ENCODE assay signal across 18 cellular contexts in the genomic region with DNA sequence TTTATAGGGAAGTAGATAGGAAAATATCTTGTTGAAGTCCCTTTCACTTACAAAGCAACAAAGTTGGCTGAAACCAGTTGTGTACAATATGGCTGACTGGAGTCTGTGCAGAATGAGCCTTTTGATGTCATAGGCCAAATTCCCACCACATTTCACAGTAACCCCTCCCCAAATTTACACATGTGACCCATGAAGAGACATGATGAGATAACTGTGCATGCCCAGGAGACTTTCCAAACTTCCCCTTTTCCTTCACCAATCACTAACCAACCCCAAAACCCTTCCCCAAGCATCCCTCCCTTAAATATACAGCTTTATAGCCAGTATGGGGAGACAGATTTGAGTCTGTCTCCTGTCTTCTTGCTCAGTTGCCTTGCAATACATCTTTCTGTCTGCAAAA.
"Had no signal": no experiment of that assay in that cellular context is flagged by ENCODE, and none has a peak within 500 bp of the region (broad histone marks: within the 10 kb centered on the region; RNA-seq: fewer than 3 reads in every experiment).

No MANE protein-coding gene starts in this region.

- ATAC-seq: activated CD8-positive, alpha-beta T cell treated with anti-CD3 and anti-CD28 coated beads for 36 hours; activated naive CD8-positive, alpha-beta T cell treated with anti-CD3 and anti-CD28 coated beads, Interleukin-2, amount 50 U/mL, for 24 hours; activated T-cell treated with anti-CD3 and anti-CD28 coated beads, Interleukin-2, amount 50 U/mL, for 4 hours; lower lobe of right lung; stimulated activated naive CD8-positive, alpha-beta T cell treated with anti-CD3 and anti-CD28 coated beads, Interleukin-15, Interleukin-2, amounts not matched to agents 100 U/mL and 50 U/mL, for 24 hours had no signal

- H3K36me3 ChIP-seq: lower lobe of right lung, tibial artery had no signal

- H3K27me3 ChIP-seq: dorsolateral prefrontal cortex had no signal

- H3K27me3 Mint-ChIP-seq: activated CD8-positive, alpha-beta T cell treated with anti-CD3 and anti-CD28 coated beads for 36 hours; activated naive CD8-positive, alpha-beta T cell treated with anti-CD3 and anti-CD28 coated beads, Interleukin-2, amount 50 U/mL, for 24 hours had no signal

- H3K27ac Mint-ChIP-seq: activated B cell treated with CpG ODN at 0.5 μM for 24 hours; activated CD8-positive, alpha-beta T cell treated with anti-CD3 and anti-CD28 coated beads for 36 hours; activated naive CD4-positive, alpha-beta T cell treated with anti-CD3 and anti-CD28 coated beads, Interleukin-2, amount 10 ng/mL, durations not matched to agents 7 days and 5 days; activated naive CD8-positive, alpha-beta T cell treated with anti-CD3 and anti-CD28 coated beads, Interleukin-2, amount 50 U/mL, for 24 hours; nephron progenitor cell had no signal

- H3K36me3 Mint-ChIP-seq: activated naive CD4-positive, alpha-beta T cell treated with anti-CD3 and anti-CD28 coated beads, Interleukin-2, amount 10 ng/mL, durations not matched to agents 7 days and 5 days; brain had no signal

- H3K4me3 Mint-ChIP-seq: activated B cell treated with CpG ODN at 0.5 μM for 24 hours; activated CD8-positive, alpha-beta T cell treated with anti-CD3 and anti-CD28 coated beads for 36 hours; activated naive CD4-positive, alpha-beta T cell treated with anti-CD3 and anti-CD28 coated beads, Interleukin-2, amount 10 ng/mL, durations not matched to agents 7 days and 5 days; activated naive CD8-positive, alpha-beta T cell treated with anti-CD3 and anti-CD28 coated beads, Interleukin-2, amount 50 U/mL, for 24 hours; activated T-cell treated with anti-CD3 and anti-CD28 coated beads, Interleukin-2, amount 50 U/mL, for 4 hours; brain; nephron progenitor cell had no signal

- DNase-seq: activated B cell treated with CpG ODN at 0.5 μM for 24 hours; activated CD4-positive, alpha-beta T cell treated with anti-CD3 and anti-CD28 coated beads for 48 hours; activated CD8-positive, alpha-beta T cell treated with anti-CD3 and anti-CD28 coated beads for 36 hours; activated naive CD4-positive, alpha-beta T cell treated with anti-CD3 and anti-CD28 coated beads, Interleukin-2, amount 10 ng/mL, durations not matched to agents 7 days and 5 days; activated naive CD8-positive, alpha-beta T cell treated with anti-CD3 and anti-CD28 coated beads, Interleukin-2, amount 50 U/mL, for 24 hours; activated T-cell treated with anti-CD3 and anti-CD28 coated beads, Interleukin-2, amount 50 U/mL, for 4 hours; central memory CD4-positive, alpha-beta T cell; dorsolateral prefrontal cortex; foreskin fibroblast; left cardiac atrium; lower lobe of right lung; nephron progenitor cell; retina; stimulated activated CD4-positive, alpha-beta T cell treated with anti-CD3 and anti-CD28 coated beads, Interleukin-1b, Interleukin-23, amount 100 ng/mL, for 48 hours; stimulated activated naive CD8-positive, alpha-beta T cell treated with anti-CD3 and anti-CD28 coated beads, Interleukin-15, Interleukin-2, amounts not matched to agents 100 U/mL and 50 U/mL, for 24 hours; tibial artery had no signal

- H3K9me3 ChIP-seq: lower lobe of right lung, tibial artery had no signal

- H3K4me1 Mint-ChIP-seq: activated B cell treated with CpG ODN at 0.5 μM for 24 hours; activated naive CD4-positive, alpha-beta T cell treated with anti-CD3 and anti-CD28 coated beads, Interleukin-2, amount 10 ng/mL, durations not matched to agents 7 days and 5 days; brain; nephron progenitor cell had no signal

- H3K9me3 Mint-ChIP-seq: activated B cell treated with CpG ODN at 0.5 μM for 24 hours; activated CD8-positive, alpha-beta T cell treated with anti-CD3 and anti-CD28 coated beads for 36 hours; activated naive CD4-positive, alpha-beta T cell treated with anti-CD3 and anti-CD28 coated beads, Interleukin-2, amount 10 ng/mL, durations not matched to agents 7 days and 5 days; activated naive CD8-positive, alpha-beta T cell treated with anti-CD3 and anti-CD28 coated beads, Interleukin-2, amount 50 U/mL, for 24 hours; activated T-cell treated with anti-CD3 and anti-CD28 coated beads, Interleukin-2, amount 50 U/mL, for 4 hours; nephron progenitor cell had no signal

- H3K4me3 ChIP-seq: dorsolateral prefrontal cortex, lower lobe of right lung, tibial artery had no signal

- H3K27ac ChIP-seq: lower lobe of right lung, tibial artery had no signal

- FAIRE-seq: urothelium cell line had no signal

- H3K4me1 ChIP-seq: lower lobe of right lung, tibial artery had no signal
